Comparison of ENCODE assay signal across 16 cellular contexts in the genomic region with DNA sequence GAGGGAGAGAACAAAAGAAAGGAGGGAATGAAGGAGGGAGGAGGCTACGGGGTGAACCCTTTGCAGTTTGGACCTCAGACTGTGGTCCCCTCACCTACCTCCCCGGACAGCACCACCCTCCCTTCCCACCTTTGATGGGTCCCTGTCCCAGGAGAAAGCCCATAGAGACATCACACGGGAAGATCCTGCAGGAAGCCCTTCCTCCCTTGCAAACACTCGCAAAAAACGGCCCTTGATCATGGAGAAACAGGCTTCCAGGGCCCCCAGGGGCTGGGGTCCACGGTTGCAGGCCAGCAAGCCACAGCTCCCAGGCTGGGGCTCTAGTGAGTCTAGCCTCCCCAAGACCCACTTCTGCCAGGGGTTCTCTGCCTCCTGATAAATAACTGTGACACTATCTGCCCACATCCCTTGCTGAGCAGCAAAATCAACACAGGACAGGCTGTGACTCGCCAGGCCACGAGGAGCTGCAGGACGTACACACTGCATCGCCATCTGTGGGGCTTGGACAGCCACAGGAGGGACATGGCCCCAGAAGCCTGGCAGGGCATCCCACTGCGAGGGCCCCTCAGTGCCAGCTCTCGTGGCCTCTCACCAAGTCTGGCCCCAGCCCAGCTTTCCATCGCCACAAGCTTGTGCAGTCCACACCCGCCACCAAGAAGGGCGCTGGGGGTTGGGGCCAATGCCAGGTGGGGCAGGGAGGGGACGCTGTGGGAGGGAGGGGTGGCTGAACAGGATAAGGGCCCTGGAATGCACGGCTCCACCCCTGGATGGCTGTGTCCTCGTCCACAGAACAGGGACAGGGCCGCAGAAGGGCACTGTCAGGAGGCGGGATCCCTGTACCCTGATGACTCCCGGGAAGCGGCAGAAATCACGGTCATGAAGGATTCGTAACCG. TPM values are rescaled to one million over a fixed set of nuclear protein-coding genes. Genes with fewer than 3 reads are reported as not detected.
DNase-seq lines count a peak whose midpoint lies in the region; ATAC-seq, FAIRE-seq and TF ChIP-seq lines count a peak whose summit lies in the region.
"Had no signal": no experiment of that assay in that cellular context is flagged by ENCODE, and none has a peak within 500 bp of the region (broad histone marks: within the 10 kb centered on the region; RNA-seq: fewer than 3 reads in every experiment).

No MANE protein-coding gene starts in this region.

- H3K4me2 ChIP-seq in H1 (ENCODE audit: insufficient read depth in 1 of 2, low read depth in 2 of 2, low read length in 2 of 2) (no peak overlapping the region), mesendoderm (ENCODE audit: low read length) (no peak overlapping the region)

- H3K4me3 ChIP-seq in H1 (ENCODE audit: extremely low read depth in 1 of 4, insufficient read depth in 2 of 4, low read depth in 3 of 4, low read length in 4 of 4) (no peak overlapping the region), mesendoderm (ENCODE audit: low read length) (no peak overlapping the region), upper lobe of right lung (no peak overlapping the region)
- H3K4me3 ChIP-seq: MG63 had no signal

- TF ChIP-seq RAD21 in H1 (IDR thresholded peaks at IDR 0.05 in 1 of 2, conservative IDR thresholded peaks at IDR 0.05 in 1 of 2; ENCODE audit: low read depth in 2 of 2, low read length in 2 of 2) = no peak

- peaks cover 0 to 13% of the 10 kb centered on the region in 2 experiments for H4K20me1 ChIP-seq in H1 (replicated peaks in 1 of 2; ENCODE audit: control insufficient read depth in 1 of 2, insufficient read depth in 2 of 2, low read length in 2 of 2)

- TF ChIP-seq POLR2A in H1 (IDR thresholded peaks at IDR 0.05; ENCODE audit: control extremely low read depth in 1 of 2, low read depth in 2 of 2, low read length in 2 of 2) = no peak

- H3K27ac ChIP-seq in H1 (ENCODE audit: low read depth, low read length) (no peak overlapping the region), mesendoderm (ENCODE audit: low read depth, low read length) (no peak overlapping the region), upper lobe of right lung (no peak overlapping the region)
- H3K27ac ChIP-seq: brain microvascular endothelial cell had no signal

- ATAC-seq in upper lobe of right lung = peak; percentile 84
- no peak for ATAC-seq in HG03439 (IDR thresholded peaks at IDR 0.05; ENCODE audit: unreplicated experiment)

- H3K14ac ChIP-seq in H1 (ENCODE audit: insufficient read length) = no peak overlapping the region

- intact Hi-C loops in upper lobe of right lung (cut with DNase I) = no loop called here

- peak overlapping the region; percentile 33; the same call in 1 of the 2 replicates for H2AFZ ChIP-seq in H1 (ENCODE audit: low read length)

- H2AK5ac ChIP-seq in H1 (ENCODE audit: low read depth, low read length) (no peak overlapping the region), mesendoderm (ENCODE audit: low read length) (no peak overlapping the region)

- H3K9ac ChIP-seq in H1 (replicated peaks in 1 of 4; ENCODE audit: extremely low read depth in 1 of 4, low read depth in 3 of 4, low read length in 3 of 4) (no peak overlapping the region), mesendoderm (ENCODE audit: low read length) (no peak overlapping the region)

- WGBS in H1 (ENCODE audit: extremely low coverage in 1 of 2, insufficient coverage in 1 of 2, insufficient read length in 1 of 2, insufficient replicate concordance in 2 of 2, low coverage in 1 of 2, low lambda C conversion rate in 2 of 2, missing lambda C conversion rate in 1 of 2), 2 experiments = 86% methylated on average over 19 of the region's 25 CpGs; no CpG with 5 or more reads in 1 of the 2 experiments
- WGBS in mesendoderm (ENCODE audit: extremely low coverage, insufficient coverage, low lambda C conversion rate) = no CpG with 5 or more reads among the region's 25 CpGs

- no peak for TF ChIP-seq CTCF in H1 (IDR thresholded peaks at IDR 0.05; ENCODE audit: control extremely low read depth in 1 of 3, insufficient read depth in 1 of 3, low read depth in 1 of 3, low read length in 3 of 3)
- no peak for TF ChIP-seq CTCF in upper lobe of right lung (IDR thresholded peaks at IDR 0.05)

- H3K79me2 ChIP-seq in H1 (ENCODE audit: control insufficient read depth in 1 of 2, insufficient read depth in 2 of 2, low read length in 2 of 2) = no peaks in the 10 kb centered on the region
- H3K79me2 ChIP-seq in mesendoderm (ENCODE audit: control insufficient read depth, insufficient read depth, low read length) = no peaks in the 10 kb centered on the region

- no peak overlapping the region for H2BK120ac ChIP-seq in H1 (replicated peaks; ENCODE audit: low read depth, low read length)
- H2BK120ac ChIP-seq in mesendoderm (ENCODE audit: low read depth, low read length) = no peak overlapping the region

- H2BK12ac ChIP-seq in H1 (ENCODE audit: low read depth, low read length) = no peak overlapping the region

- H3K9me3 ChIP-seq in H1 (ENCODE audit: insufficient read depth in 2 of 2, low read depth in 1 of 2, low read length in 1 of 2) (no peaks in the 10 kb centered on the region), upper lobe of right lung (no peaks in the 10 kb centered on the region)
- H3K9me3 ChIP-seq: MG63 had no signal

- H3K18ac ChIP-seq in H1 (ENCODE audit: extremely low read depth, low read length) (peak overlapping the region; percentile 48), mesendoderm (ENCODE audit: low read length) (no peak overlapping the region)

- POLR2A ChIA-PET in H1 (lab: Charles Lee; ENCODE audit: partially characterized antibody) = interaction anchor here (0.8 to 1.7 kb wide), 2 partner anchors 10 to 30 kb away, joined by 3 to 4 read pairs; no protein-coding TSS in a partner anchor

- 0 out of 2 replicates have a peak overlapping the region, but pooled peaks have one; percentile 46 for H2BK15ac ChIP-seq in H1 (ENCODE audit: low read length)
- no peak overlapping the region for H2BK15ac ChIP-seq in mesendoderm (replicated peaks; ENCODE audit: low read depth)

- H4K5ac ChIP-seq in H1 (ENCODE audit: insufficient read length, low read depth, low read length) (no peak overlapping the region), mesendoderm (ENCODE audit: low read length) (no peak overlapping the region)

- no peak overlapping the region for H3K23ac ChIP-seq in H1 (ENCODE audit: insufficient read length)
- no peak overlapping the region for H3K23ac ChIP-seq in mesendoderm (ENCODE audit: low read length)

- H4K91ac ChIP-seq in H1 (replicated peaks; ENCODE audit: insufficient read length, low read length) = peak overlapping the region; percentile 34

- H3K4me1 ChIP-seq in H1 (replicated peaks in 1 of 4; ENCODE audit: control insufficient read depth in 3 of 4, insufficient read depth in 4 of 4, low read length in 3 of 4) (peaks cover 0 to 22% (median 10%) of the 10 kb centered on the region in 4 experiments; a peak in 6 of 7 replicates), mesendoderm (ENCODE audit: control insufficient read depth, low read depth, low read length) (peaks cover 1% of the 10 kb centered on the region), upper lobe of right lung (no peaks in the 10 kb centered on the region)

- H3K79me1 ChIP-seq in H1 (ENCODE audit: low read depth, low read length) (no peaks in the 10 kb centered on the region), mesendoderm (ENCODE audit: low read length) (no peaks in the 10 kb centered on the region)

- no peak overlapping the region for H3K56ac ChIP-seq in H1 (replicated peaks; ENCODE audit: insufficient read length, low read depth, low read length)
- H3K56ac ChIP-seq in mesendoderm (ENCODE audit: low read length) = peak overlapping the region; percentile 20

- no peak for TF ChIP-seq EP300 in H1 (IDR thresholded peaks at IDR 0.05; ENCODE audit: borderline replicate concordance in 1 of 2, low read depth in 2 of 2, low read length in 2 of 2)

- CTCF ChIA-PET in H1 (lab: Charles Lee; ENCODE audit: partially characterized antibody) = interaction anchor here (0.6 to 2.0 kb wide), 3 partner anchors 23 to 163 kb away, joined by 3 to 4 read pairs (median 3); no protein-coding TSS in a partner anchor

- H2BK5ac ChIP-seq in H1 (ENCODE audit: low read depth, low read length) = peak overlapping the region; percentile 52
- H2BK5ac ChIP-seq in mesendoderm (ENCODE audit: low read length) = no peak overlapping the region

- H3K4ac ChIP-seq in H1 (replicated peaks; ENCODE audit: insufficient read length, low read depth, low read length) = no peak overlapping the region
- H3K4ac ChIP-seq in mesendoderm (ENCODE audit: low read depth, low read length) = no peak overlapping the region

- no peak for FAIRE-seq in H1 (lab: Jason Lieb, UNC)

- DNase-seq in DMS153 treated with DMSO at 0.1 percent for 48 hours (lab: John Stamatoyannopoulos, UW; ENCODE audit: unreplicated experiment) = peak; percentile 10
- DNase-seq in DMS153 (lab: John Stamatoyannopoulos, UW) = no peak
- DNase-seq in H1 (ENCODE audit: low read depth in 1 of 2, low spot score in 2 of 2) = no peak
- no peak for DNase-seq in mesendoderm
- DNase-seq in upper lobe of right lung = peak; percentile 77
- no peak for DNase-seq in stimulated activated CD4-positive, alpha-beta T cell treated with anti-CD3 and anti-CD28 coated beads, Interleukin-2, amount 100 ng/mL, for 24 hours
- DNase-seq in DMS79 (lab: John Stamatoyannopoulos, UW) = no peak
- DNase-seq: 8988T; activated CD4-positive, alpha-beta T cell treated with anti-CD3 and anti-CD28 coated beads, Interleukin-2, amount 50 U/mL, for 48 hours; activated effector memory CD4-positive, alpha-beta T cell treated with Interleukin-2 at 50 U/mL for 16 hours; brain microvascular endothelial cell; head of caudate nucleus; MG63; NCI-H226; T-helper 9 cell had no signal

- H3K27me3 ChIP-seq in H1 (replicated peaks in 1 of 4; ENCODE audit: control insufficient read depth in 3 of 4, extremely low read depth in 1 of 4, insufficient read depth in 3 of 4, low read length in 3 of 4) (no peaks in the 10 kb centered on the region; a peak in 1 of 7 replicates), mesendoderm (ENCODE audit: insufficient read depth, low read length, poor library complexity) (no peaks in the 10 kb centered on the region), upper lobe of right lung (peaks cover 13% of the 10 kb centered on the region)

- H3K23me2 ChIP-seq in H1 (ENCODE audit: low read depth, low read length) = peaks cover 13% of the 10 kb centered on the region; the same call in 1 of the 2 replicates

- peak overlapping the region; percentile 15; the same call in 1 of the 2 replicates for H4K8ac ChIP-seq in H1 (ENCODE audit: extremely low read depth, insufficient read depth, low read length)
- no peak overlapping the region for H4K8ac ChIP-seq in mesendoderm (ENCODE audit: low read depth, low read length)

- H3K36me3 ChIP-seq in H1 (ENCODE audit: control insufficient read depth in 2 of 4, insufficient read depth in 4 of 4, low read length in 3 of 4) (no peaks in the 10 kb centered on the region), mesendoderm (ENCODE audit: control insufficient read depth, insufficient read depth, low read length) (no peaks in the 10 kb centered on the region), upper lobe of right lung (no peaks in the 10 kb centered on the region)
- H3K36me3 ChIP-seq: brain microvascular endothelial cell, MG63 had no signal

- H2BK20ac ChIP-seq in H1 (ENCODE audit: low read length) = peak overlapping the region; percentile 80; the same call in 1 of the 2 replicates

RNA-seq across cellular contexts. Expression of gene PDGFA, which starts 34.2 kb away (rescaled TPM):
- total RNA-seq in H1 (2021; fragmentation: NEBNext Ultra II Directional; extraction: Animal tissue kit (Norgen Biotek cat#: 25700)) = 38.0 and 43.0 TPM in 2 replicates
- polyA plus RNA-seq in H1 (2011; rRNA removed) = 21.1 and 22.3 TPM in 2 replicates
- polyA plus RNA-seq in H1 (2011; cell fraction: cytosol; rRNA removed) = 18.1 TPM
- 42.6 TPM for polyA plus RNA-seq in H1 (2011; cell fraction: nucleus; rRNA removed)
- polyA plus RNA-seq in H1 (2012, experiment 1 of 2) = 42.0 to 59.5 TPM (median 51.8 TPM) in 4 replicates
- polyA plus RNA-seq in H1 (2012, experiment 2 of 2) = 33.3 TPM
- 34.8 TPM for polyA plus RNA-seq in H1 (2013, experiment 1 of 2)
- polyA plus RNA-seq in H1 (2013, experiment 2 of 2) = 38.8 TPM
- polyA minus RNA-seq in H1 (2011; rRNA and poly(A)+ RNA removed) = 46.5 and 53.1 TPM in 2 replicates
- 78.2 TPM for polyA minus RNA-seq in H1 (2011; cell fraction: cytosol; rRNA and poly(A)+ RNA removed)
- polyA minus RNA-seq in H1 (2011; cell fraction: nucleus; rRNA and poly(A)+ RNA removed) = 31.0 TPM
- 11.3 TPM for polyA plus RNA-seq in mesendoderm (2013, experiment 1 of 2)
- polyA plus RNA-seq in mesendoderm (2013, experiment 2 of 2) = 11.5 TPM
- total RNA-seq in upper lobe of right lung = 57.1 TPM

Comparison
In these comparisons a context has a peak if more than half of its experiments do, and no peak if none do; other contexts are left out.
1. DNase-seq: peak in DMS153 treated with DMSO at 0.1 percent for 48 hours (single experiment) and upper lobe of right lung (single experiment); none in DMS153 (single experiment), H1 (0 of 2), mesendoderm (single experiment), stimulated activated CD4-positive, alpha-beta T cell treated with anti-CD3 and anti-CD28 coated beads, Interleukin-2, amount 100 ng/mL, for 24 hours (0 of 2) and DMS79 (single experiment).